Comparison of ENCODE assay signal across 8 cellular contexts in genomic region chr17:2711608-2712299, GRCh38. TPM values are rescaled to one million over a fixed set of nuclear protein-coding genes. Genes with fewer than 3 reads are reported as not detected.
DNase-seq lines count a peak whose midpoint lies in the region; ATAC-seq and TF ChIP-seq lines count a peak whose summit lies in the region.

Gene CLUH (minus strand): TSS chr17:2711764. CDS start chr17:2711661, 103 bp downstream.

- H3K27ac ChIP-seq in parathyroid adenoma (peak within 1 kb of the TSS; percentile 90), tibial artery (peak within 1 kb of the TSS; percentile 77 to 78)

- DNase-seq in GM12864 (ENCODE audit: low read depth) (peak; percentile 89), NCI-H1105 (lab: John Stamatoyannopoulos, UW) (peak; percentile 77), SW 1271 (lab: John Stamatoyannopoulos, UW) (peak; percentile 91 to 95), Right ventricle myocardium superior (peak; percentile 98), tibial artery (peak; percentile 94 to 99)
- peak; percentile 94 for DNase-seq in activated naive CD8-positive, alpha-beta T cell treated with anti-CD3 and anti-CD28 coated beads, Interleukin-2, amount 50 U/mL, for 16 hours (ENCODE audit: low read depth, low spot score)

- H3K9ac ChIP-seq in parathyroid adenoma: peak within 1 kb of the TSS; percentile 64

- peak within 1 kb of the TSS; percentile 100 for H2AFZ ChIP-seq in parathyroid adenoma

- no peaks in the 10 kb centered on the region for H3K36me3 ChIP-seq in parathyroid adenoma (ENCODE audit: control insufficient read depth, insufficient read depth, low read length)
- H3K36me3 ChIP-seq in tibial artery: no peaks in the 10 kb centered on the region

- TF ChIP-seq CTCF in GM12864 (IDR thresholded peaks at IDR 0.05; ENCODE audit: low read depth, low read length, missing control alignments) (no peak), parathyroid adenoma (IDR thresholded peaks at IDR 0.05) (no peak), tibial artery (IDR thresholded peaks at IDR 0.05) (no peak)

- ATAC-seq in HG02623 (IDR thresholded peaks at IDR 0.05; ENCODE audit: unreplicated experiment) (peak; percentile 68), Right ventricle myocardium superior (ENCODE audit: poor library complexity) (peak; percentile 86)

- H3K4me1 ChIP-seq in parathyroid adenoma (peaks cover 33% of the 10 kb centered on the region), tibial artery (peaks cover 5 to 54% (median 50%) of the 10 kb centered on the region in 4 donors)

- peaks cover 36% of the 10 kb centered on the region for H3K79me2 ChIP-seq in parathyroid adenoma

- H3K4me3 ChIP-seq in GM12864 (ENCODE audit: low read depth, low read length) (peak within 1 kb of the TSS; percentile 92), parathyroid adenoma (ENCODE audit: low read depth, low read length) (peak within 1 kb of the TSS; percentile 82), tibial artery (peak within 1 kb of the TSS; percentile 81 to 94)

- no peaks in the 10 kb centered on the region for H3K27me3 ChIP-seq in parathyroid adenoma (ENCODE audit: control insufficient read depth, insufficient read depth, low read length)
- no peaks in the 10 kb centered on the region for H3K27me3 ChIP-seq in tibial artery

- H3K9me3 ChIP-seq in parathyroid adenoma (ENCODE audit: control insufficient read depth, low read length): no peaks in the 10 kb centered on the region
- no peaks in the 10 kb centered on the region for H3K9me3 ChIP-seq in tibial artery

- peak within 1 kb of the TSS; percentile 80 for H3K4me2 ChIP-seq in parathyroid adenoma (ENCODE audit: low read length)

- intact Hi-C loops in Right ventricle myocardium superior (cut with DNase I): no loop called here
- intact Hi-C loops in tibial artery (cut with DNase I; ENCODE audit: low total_unique reads): loop anchor here (10.0 kb wide), 1 partner anchor 953 kb away; the partner anchor contains the start of genes EMC6 and TAX1BP3

RNA-seq across cellular contexts. Expression of gene CLUH, which starts in this region (rescaled TPM):
- 175 TPM for total RNA-seq in Right ventricle myocardium superior

Comparison
In these comparisons a context has a peak if more than half of its experiments do, and no peak if none do; other contexts are left out.
1. Peak in every context shown above with its lines: DNase-seq, ATAC-seq, H3K4me3 ChIP-seq and H3K27ac ChIP-seq.